8 cellular contexts compared by ENCODE assay signal in genomic region chr9:36486454-36486932, GRCh38.
DNase-seq lines count a peak whose midpoint lies in the region; ATAC-seq and TF ChIP-seq lines count a peak whose summit lies in the region.

No MANE protein-coding gene starts in this region.

- DNase-seq in PC-9 (peak in 1 of 2 experiments; percentile 1), lung (ENCODE audit: low spot score) (no peak), thoracic aorta (ENCODE audit: low spot score) (no peak), OCI-M2 (lab: John Stamatoyannopoulos, UW; ENCODE audit: unreplicated experiment) (no peak)
- no peak for DNase-seq in central memory CD8-positive, alpha-beta T cell (ENCODE audit: low spot score in 2 of 2)

- H3K4me3 Mint-ChIP-seq in central memory CD8-positive, alpha-beta T cell, result peak overlapping the region; percentile 77

- intact Hi-C loops in PC-9 (cut with micrococcal nuclease; ENCODE audit: unreplicated experiment), result no loop called here

- no TSS peak for BruUV-seq in PC-9 (replicated peaks; lab: Mats Ljungman, UMichigan)

- peaks cover 59% of the 10 kb centered on the region for H3K4me1 Mint-ChIP-seq in central memory CD8-positive, alpha-beta T cell

- peaks cover 15% of the 10 kb centered on the region for H3K36me3 Mint-ChIP-seq in central memory CD8-positive, alpha-beta T cell (ENCODE audit: insufficient read depth)

- H3K9me3 ChIP-seq in BLaER1 (no peaks in the 10 kb centered on the region), PC-9 (ENCODE audit: insufficient read depth, low read depth) (no peaks in the 10 kb centered on the region), lung (ENCODE audit: control insufficient read depth in 2 of 2, insufficient read depth in 1 of 2, low read length in 1 of 2) (no peaks in the 10 kb centered on the region), thoracic aorta (no peaks in the 10 kb centered on the region)

- peaks cover 21% of the 10 kb centered on the region for H3K79me2 ChIP-seq in PC-9 (ENCODE audit: low read depth)

- H4K20me1 ChIP-seq in BLaER1, result peaks cover 55% of the 10 kb centered on the region
- no peaks in the 10 kb centered on the region for H4K20me1 ChIP-seq in PC-9 (ENCODE audit: insufficient read depth)

- H3K27me3 Mint-ChIP-seq in central memory CD8-positive, alpha-beta T cell, result no peaks in the 10 kb centered on the region

- peaks cover 5% of the 10 kb centered on the region for H3K36me3 ChIP-seq in BLaER1
- no peaks in the 10 kb centered on the region for H3K36me3 ChIP-seq in PC-9 (ENCODE audit: low read depth)
- H3K36me3 ChIP-seq in lung (ENCODE audit: control insufficient read depth in 2 of 2, insufficient read depth in 2 of 2, low read length in 2 of 2), result peaks cover 0 to 4% of the 10 kb centered on the region in 2 donors
- no peaks in the 10 kb centered on the region for H3K36me3 ChIP-seq in thoracic aorta

- peaks cover 56% of the 10 kb centered on the region for H3K4me1 ChIP-seq in BLaER1
- peaks cover 10% of the 10 kb centered on the region; the same call in 1 of the 2 replicates for H3K4me1 ChIP-seq in PC-9 (replicated peaks; ENCODE audit: insufficient read depth)
- peaks cover 4 to 10% of the 10 kb centered on the region in 2 donors for H3K4me1 ChIP-seq in lung (ENCODE audit: control insufficient read depth in 2 of 2, insufficient read depth in 2 of 2, low read length in 2 of 2)
- H3K4me1 ChIP-seq in thoracic aorta (ENCODE audit: control insufficient read depth in 1 of 2, low read depth in 2 of 2), result peaks cover 10 to 26% of the 10 kb centered on the region in 2 donors

- peak overlapping the region; percentile 84 for H3K4me2 ChIP-seq in BLaER1
- H3K4me2 ChIP-seq in PC-9, result peak overlapping the region; percentile 80

- H3F3A ChIP-seq in PC-9 (ENCODE audit: insufficient read depth, low read depth), result no peaks in the 10 kb centered on the region

- WGBS in lung, 2 donors, result 1% methylated on average over 22 of the region's 22 CpGs

- POLR2A ChIA-PET in PC-9 (lab: Charles Lee; ENCODE audit: unreplicated experiment), result interaction anchor here (0.5 to 0.7 kb wide), 3 partner anchors 31 to 972 kb away, joined by 3 to 7 read pairs (median 5); partner anchors contain the start of gene RNF38

- peak overlapping the region; percentile 56 for H3K27ac Mint-ChIP-seq in central memory CD8-positive, alpha-beta T cell (ENCODE audit: low read depth)

- H2AFZ ChIP-seq in PC-9, result peak overlapping the region; percentile 74; the same call in 1 of the 2 replicates

- H3K9me2 ChIP-seq in PC-9 (ENCODE audit: insufficient read depth), result no peaks in the 10 kb centered on the region

- CTCF ChIA-PET in PC-9 (lab: Charles Lee), result no interaction called here

- TF ChIP-seq CTCF in PC-9 (conservative IDR thresholded peaks at IDR 0.05), result no peak
- TF ChIP-seq CTCF in lung (IDR thresholded peaks at IDR 0.05; ENCODE audit: control extremely low read depth, extremely low read depth), result no peak
- TF ChIP-seq CTCF in thoracic aorta (IDR thresholded peaks at IDR 0.05), result no peak

- H3K4me3 ChIP-seq in BLaER1 (peak overlapping the region; percentile 98), PC-9 (peak overlapping the region; percentile 74), lung (peak overlapping the region; percentile 84), thoracic aorta (peak overlapping the region; percentile 97)

- H3K9ac ChIP-seq in BLaER1, result peak overlapping the region; percentile 95

- no peaks in the 10 kb centered on the region for H3K27me3 ChIP-seq in BLaER1
- no peaks in the 10 kb centered on the region for H3K27me3 ChIP-seq in PC-9 (ENCODE audit: insufficient read depth, low read depth)
- H3K27me3 ChIP-seq in lung (ENCODE audit: control insufficient read depth, insufficient read depth), result no peaks in the 10 kb centered on the region
- no peaks in the 10 kb centered on the region for H3K27me3 ChIP-seq in thoracic aorta (replicated peaks; ENCODE audit: insufficient read depth)

- H3K9me3 Mint-ChIP-seq in central memory CD8-positive, alpha-beta T cell, result no peaks in the 10 kb centered on the region

- ATAC-seq in GM21447 (IDR thresholded peaks at IDR 0.05; ENCODE audit: unreplicated experiment), result peak; percentile 11
- no peak for ATAC-seq in central memory CD8-positive, alpha-beta T cell (replicated peaks; ENCODE audit: extremely low read depth, poor library complexity, severe bottlenecking)
- no peak for ATAC-seq in lung (ENCODE audit: insufficient read depth, low FRiP score)
- ATAC-seq in thoracic aorta (ENCODE audit: insufficient number of reproducible peaks, low FRiP score, low read depth), result no peak
- no peak for ATAC-seq in HG02798 (IDR thresholded peaks at IDR 0.05; ENCODE audit: poor library complexity, unreplicated experiment)

- H3K27ac ChIP-seq in BLaER1, result peak overlapping the region; percentile 93
- H3K27ac ChIP-seq in PC-9, result no peak overlapping the region
- H3K27ac ChIP-seq in lung (ENCODE audit: low read depth in 1 of 2, low read length in 1 of 2), result peak overlapping the region; percentile 91 to 94
- H3K27ac ChIP-seq in thoracic aorta, result peak overlapping the region; percentile 59 to 84
